ENCODE assay signal across 20 cellular contexts in genomic region chr3:37770336-37770735, GRCh38.
DNase-seq lines count a peak whose midpoint lies in the region; ATAC-seq and TF ChIP-seq lines count a peak whose summit lies in the region.
"Had no signal": no experiment of that assay in that cellular context is flagged by ENCODE, and none has a peak within 500 bp of the region (broad histone marks: within the 10 kb centered on the region; RNA-seq: fewer than 3 reads in every experiment).

No MANE protein-coding gene starts in this region.

- WGBS in mesendoderm (ENCODE audit: extremely low coverage, insufficient coverage, low lambda C conversion rate) = no CpG with 5 or more reads among the region's 2 CpGs

- H3K9me3 ChIP-seq in left ventricle myocardium inferior (replicated peaks) (no peaks in the 10 kb centered on the region), ascending aorta (no peaks in the 10 kb centered on the region), upper lobe of right lung (no peaks in the 10 kb centered on the region)
- H3K9me3 ChIP-seq: esophagus muscularis mucosa had no signal

- peaks cover 4% of the 10 kb centered on the region for H3K27me3 Mint-ChIP-seq in activated CD8-positive, alpha-beta T cell treated with anti-CD3 and anti-CD28 coated beads, Interleukin-2, amount 10 ng/mL, durations not matched to agents 7 days and 5 days (ENCODE audit: low read depth)

- TF ChIP-seq CTCF in left ventricle myocardium inferior (IDR thresholded peaks at IDR 0.05; ENCODE audit: borderline replicate concordance) = no peak
- TF ChIP-seq CTCF in ascending aorta (IDR thresholded peaks at IDR 0.05) = no peak
- no peak for TF ChIP-seq CTCF in upper lobe of right lung (IDR thresholded peaks at IDR 0.05)

- no peak overlapping the region for H4K8ac ChIP-seq in mesendoderm (ENCODE audit: low read depth, low read length)

- ATAC-seq in left ventricle myocardium superior (no peak), upper lobe of right lung (no peak), GM21528 (IDR thresholded peaks at IDR 0.05; ENCODE audit: low FRiP score, unreplicated experiment) (no peak)
- no peak for ATAC-seq in activated CD8-positive, alpha-beta T cell treated with anti-CD3 and anti-CD28 coated beads, Interleukin-2, amount 10 ng/mL, durations not matched to agents 7 days and 5 days
- ATAC-seq: activated CD8-positive, alpha-beta T cell treated with anti-CD3 and anti-CD28 coated beads for 36 hours had no signal

- no peak overlapping the region for H3K18ac ChIP-seq in mesendoderm (ENCODE audit: low read length)

- H3K4me1 ChIP-seq in left ventricle myocardium inferior = peaks cover 91% of the 10 kb centered on the region
- peaks cover 19 to 50% of the 10 kb centered on the region in 2 donors for H3K4me1 ChIP-seq in ascending aorta
- peaks cover 25% of the 10 kb centered on the region for H3K4me1 ChIP-seq in mesendoderm (ENCODE audit: control insufficient read depth, low read depth, low read length)
- H3K4me1 ChIP-seq in upper lobe of right lung = peaks cover 53% of the 10 kb centered on the region

- H3K9ac ChIP-seq in mesendoderm (ENCODE audit: low read length) = no peak overlapping the region

- peak overlapping the region; percentile 51 for H3K56ac ChIP-seq in mesendoderm (ENCODE audit: low read length)

- no peak overlapping the region for H2BK15ac ChIP-seq in mesendoderm (replicated peaks; ENCODE audit: low read depth)

- intact Hi-C loops in left ventricle myocardium inferior (cut with micrococcal nuclease) (no loop called here), left ventricle myocardium superior (cut with micrococcal nuclease) (no loop called here), ascending aorta (cut with DNase I) (no loop called here), upper lobe of right lung (cut with DNase I) (no loop called here)

- peak overlapping the region; percentile 32 for H3K23ac ChIP-seq in mesendoderm (ENCODE audit: low read length)

- CTCF ChIA-PET in activated CD8-positive, alpha-beta T cell treated with anti-CD3 and anti-CD28 coated beads, Interleukin-2, amount 10 ng/mL, durations not matched to agents 7 days and 5 days (lab: Charles Lee) = no interaction called here

- H3K4me1 Mint-ChIP-seq in activated CD8-positive, alpha-beta T cell treated with anti-CD3 and anti-CD28 coated beads, Interleukin-2, amount 10 ng/mL, durations not matched to agents 7 days and 5 days (ENCODE audit: low read depth) = peaks cover 2% of the 10 kb centered on the region

- no peak overlapping the region for H3K4me3 Mint-ChIP-seq in activated CD8-positive, alpha-beta T cell treated with anti-CD3 and anti-CD28 coated beads, Interleukin-2, amount 10 ng/mL, durations not matched to agents 7 days and 5 days
- H3K4me3 Mint-ChIP-seq: activated CD8-positive, alpha-beta T cell treated with anti-CD3 and anti-CD28 coated beads for 36 hours had no signal

- peak overlapping the region; percentile 93 for H3K27ac ChIP-seq in left ventricle myocardium inferior (replicated peaks)
- peak overlapping the region; percentile 80 to 81 for H3K27ac ChIP-seq in ascending aorta
- no peak overlapping the region for H3K27ac ChIP-seq in mesendoderm (ENCODE audit: low read depth, low read length)
- peak overlapping the region; percentile 24 for H3K27ac ChIP-seq in upper lobe of right lung

- H3K79me1 ChIP-seq in mesendoderm (ENCODE audit: low read length) = no peaks in the 10 kb centered on the region

- no peak overlapping the region for H3K4ac ChIP-seq in mesendoderm (ENCODE audit: low read depth, low read length)

- H3K4me3 ChIP-seq in left ventricle myocardium inferior (no peak overlapping the region), ascending aorta (no peak overlapping the region), mesendoderm (ENCODE audit: low read length) (no peak overlapping the region), upper lobe of right lung (no peak overlapping the region)
- H3K4me3 ChIP-seq: esophagus muscularis mucosa had no signal

- H2BK120ac ChIP-seq in mesendoderm (ENCODE audit: low read depth, low read length) = no peak overlapping the region

- no peak overlapping the region for H4K5ac ChIP-seq in mesendoderm (ENCODE audit: low read length)

- H3K79me2 ChIP-seq in mesendoderm (ENCODE audit: control insufficient read depth, insufficient read depth, low read length) = no peaks in the 10 kb centered on the region

- H3K27me3 ChIP-seq in left ventricle myocardium inferior (ENCODE audit: low read depth) (no peaks in the 10 kb centered on the region), ascending aorta (no peaks in the 10 kb centered on the region), mesendoderm (ENCODE audit: insufficient read depth, low read length, poor library complexity) (no peaks in the 10 kb centered on the region), upper lobe of right lung (no peaks in the 10 kb centered on the region)
- H3K27me3 ChIP-seq: esophagus muscularis mucosa had no signal

- H3K27ac Mint-ChIP-seq in activated CD8-positive, alpha-beta T cell treated with anti-CD3 and anti-CD28 coated beads, Interleukin-2, amount 10 ng/mL, durations not matched to agents 7 days and 5 days = no peak overlapping the region
- H3K27ac Mint-ChIP-seq: activated CD8-positive, alpha-beta T cell treated with anti-CD3 and anti-CD28 coated beads for 36 hours had no signal

- no peak overlapping the region for H2AK5ac ChIP-seq in mesendoderm (ENCODE audit: low read length)

- H3K9me3 Mint-ChIP-seq in activated CD8-positive, alpha-beta T cell treated with anti-CD3 and anti-CD28 coated beads, Interleukin-2, amount 10 ng/mL, durations not matched to agents 7 days and 5 days (ENCODE audit: insufficient read depth) = no peaks in the 10 kb centered on the region
- H3K9me3 Mint-ChIP-seq: activated CD8-positive, alpha-beta T cell treated with anti-CD3 and anti-CD28 coated beads for 36 hours had no signal

- no peaks in the 10 kb centered on the region for H3K36me3 ChIP-seq in left ventricle myocardium inferior
- H3K36me3 ChIP-seq in ascending aorta = no peaks in the 10 kb centered on the region
- no peaks in the 10 kb centered on the region for H3K36me3 ChIP-seq in mesendoderm (ENCODE audit: control insufficient read depth, insufficient read depth, low read length)
- H3K36me3 ChIP-seq in upper lobe of right lung = no peaks in the 10 kb centered on the region

- H3K36me3 Mint-ChIP-seq in activated CD8-positive, alpha-beta T cell treated with anti-CD3 and anti-CD28 coated beads, Interleukin-2, amount 10 ng/mL, durations not matched to agents 7 days and 5 days (ENCODE audit: low read depth) = no peaks in the 10 kb centered on the region

- POLR2A ChIA-PET in activated CD8-positive, alpha-beta T cell treated with anti-CD3 and anti-CD28 coated beads, Interleukin-2, amount 10 ng/mL, durations not matched to agents 7 days and 5 days (lab: Charles Lee) = no interaction called here

- H2BK5ac ChIP-seq in mesendoderm (ENCODE audit: low read length) = no peak overlapping the region

- H3K4me2 ChIP-seq in mesendoderm (ENCODE audit: low read length) = no peak overlapping the region

- DNase-seq in left ventricle myocardium inferior (no peak), left ventricle myocardium superior (no peak), ascending aorta (ENCODE audit: low spot score in 2 of 2) (no peak), mesendoderm (peak; percentile 92), upper lobe of right lung (no peak), amniotic stem cell (lab: John Stamatoyannopoulos, UW) (no peak)
- DNase-seq in activated CD8-positive, alpha-beta T cell treated with anti-CD3 and anti-CD28 coated beads, Interleukin-2, amount 10 ng/mL, durations not matched to agents 7 days and 5 days = no peak
- DNase-seq: activated CD8-positive, alpha-beta T cell treated with anti-CD3 and anti-CD28 coated beads for 36 hours; C1 segment of cervical spinal cord; Calu3; cerebellar nuclear complex; effector CD8-positive, alpha-beta T cell; GOT3; NCI-H1105; NCI-H2081 treated with DMSO at 0.1 percent for 48 hours; NCI-H524 treated with DMSO at 0.1 percent for 48 hours; nucleus accumbens; T-helper 2 cell had no signal
